ENCODE assay signal across 8 cellular contexts in genomic region chr19:18479964-18480723, GRCh38. TPM values are rescaled to one million over a fixed set of nuclear protein-coding genes. Genes with fewer than 3 reads are reported as not detected.
DNase-seq lines count a peak whose midpoint lies in the region; ATAC-seq and TF ChIP-seq lines count a peak whose summit lies in the region.

No MANE protein-coding gene starts in this region.

- peaks cover 0 to 3% of the 10 kb centered on the region in 2 donors for H3K36me3 ChIP-seq in stomach smooth muscle (ENCODE audit: control insufficient read depth in 2 of 2, insufficient read depth in 2 of 2, low read length in 2 of 2)

- H4K5ac ChIP-seq in H9 (ENCODE audit: insufficient read length, low read depth, low read length), result no peak overlapping the region

- H2BK120ac ChIP-seq in H9 (ENCODE audit: low read depth, low read length, poor library complexity, severe bottlenecking), result no peak overlapping the region

- H3K4ac ChIP-seq in H9 (ENCODE audit: low read depth, low read length), result no peak overlapping the region

- H3K27ac ChIP-seq in stomach smooth muscle (ENCODE audit: low read length) (peak overlapping the region; percentile 62), H9 (ENCODE audit: insufficient read length, low read depth, low read length) (no peak overlapping the region)

- no peak overlapping the region for H2BK12ac ChIP-seq in H9 (ENCODE audit: insufficient read length, low read depth, low read length)

- H3K9me3 ChIP-seq in stomach smooth muscle (ENCODE audit: control insufficient read depth in 2 of 2, low read length in 2 of 2) (no peaks in the 10 kb centered on the region), H9 (ENCODE audit: control insufficient read depth, low read depth, low read length) (no peaks in the 10 kb centered on the region)

- no peaks in the 10 kb centered on the region for H4K20me1 ChIP-seq in H9 (ENCODE audit: control insufficient read depth, insufficient read depth, insufficient read length)

- H4K91ac ChIP-seq in H9 (ENCODE audit: insufficient read length, low read depth, low read length), result no peak overlapping the region

- H3K27me3 ChIP-seq in stomach smooth muscle (ENCODE audit: control insufficient read depth in 1 of 2, insufficient read depth in 2 of 2, low read length in 2 of 2) (no peaks in the 10 kb centered on the region), H9 (ENCODE audit: insufficient read depth, low read length) (no peaks in the 10 kb centered on the region)

- peak overlapping the region; percentile 86 for H3K27ac Mint-ChIP-seq in activated CD8-positive, alpha-beta memory T cell treated with anti-CD3 and anti-CD28 coated beads, Interleukin-2, amount 10 ng/mL, durations not matched to agents 7 days and 5 days
- peak overlapping the region; percentile 67 for H3K27ac Mint-ChIP-seq in activated naive CD8-positive, alpha-beta T cell treated with anti-CD3 and anti-CD28 coated beads, Interleukin-2, amount 10 ng/mL, durations not matched to agents 7 days and 5 days
- H3K27ac Mint-ChIP-seq in H9, result peak overlapping the region in 1 of 3 experiments; percentile 83; a peak in 3 of 7 replicates

- H3K56ac ChIP-seq in H9 (ENCODE audit: insufficient read length, low read depth, low read length), result no peak overlapping the region

- H3K18ac ChIP-seq in H9 (ENCODE audit: insufficient read length, low read depth, low read length), result no peak overlapping the region

- H3K9ac ChIP-seq in stomach smooth muscle (ENCODE audit: low read length in 2 of 2) (peak overlapping the region; percentile 21 to 23), H9 (ENCODE audit: extremely low read depth, insufficient read length, low read length) (no peak overlapping the region)

- no peak overlapping the region for H2AK5ac ChIP-seq in H9 (ENCODE audit: insufficient read length, low read length)

- CTCF ChIA-PET in activated CD8-positive, alpha-beta memory T cell treated with anti-CD3 and anti-CD28 coated beads, Interleukin-2, amount 10 ng/mL, durations not matched to agents 7 days and 5 days (lab: Charles Lee), result interaction anchor here (1.2 to 3.3 kb wide), 4 partner anchors 11 to 29 kb away, joined by 4 to 17 read pairs (median 6); no protein-coding TSS in a partner anchor

- H3T11ph ChIP-seq in H9 (ENCODE audit: low read length), result no peak overlapping the region

- H3K4me2 ChIP-seq in H9 (ENCODE audit: insufficient read depth, insufficient read length, low read length), result no peak overlapping the region

- H3K27me3 Mint-ChIP-seq in activated CD8-positive, alpha-beta memory T cell treated with anti-CD3 and anti-CD28 coated beads, Interleukin-2, amount 10 ng/mL, durations not matched to agents 7 days and 5 days, result no peaks in the 10 kb centered on the region
- no peaks in the 10 kb centered on the region for H3K27me3 Mint-ChIP-seq in activated naive CD8-positive, alpha-beta T cell treated with anti-CD3 and anti-CD28 coated beads, Interleukin-2, amount 10 ng/mL, durations not matched to agents 7 days and 5 days
- H3K27me3 Mint-ChIP-seq in H9 (ENCODE audit: low read depth), result no peaks in the 10 kb centered on the region

- no peak for TF ChIP-seq CTCF in H9 (conservative IDR thresholded peaks at IDR 0.05)

- no peak overlapping the region for H2BK5ac ChIP-seq in H9 (ENCODE audit: insufficient read length, low read length)

- no peak overlapping the region for H4K8ac ChIP-seq in H9 (replicated peaks; ENCODE audit: insufficient read length, low read depth, low read length)

- no peaks in the 10 kb centered on the region for H3K36me3 Mint-ChIP-seq in activated CD8-positive, alpha-beta memory T cell treated with anti-CD3 and anti-CD28 coated beads, Interleukin-2, amount 10 ng/mL, durations not matched to agents 7 days and 5 days
- H3K36me3 Mint-ChIP-seq in activated naive CD8-positive, alpha-beta T cell treated with anti-CD3 and anti-CD28 coated beads, Interleukin-2, amount 10 ng/mL, durations not matched to agents 7 days and 5 days, result no peaks in the 10 kb centered on the region
- H3K36me3 Mint-ChIP-seq in H9 (ENCODE audit: insufficient read depth in 1 of 3, low read depth in 3 of 3), result peaks cover under 1 to 3% (median 2%) of the 10 kb centered on the region in 3 experiments; a peak in 2 of 7 replicates

- POLR2A ChIA-PET in activated naive CD8-positive, alpha-beta T cell treated with anti-CD3 and anti-CD28 coated beads, Interleukin-2, amount 10 ng/mL, durations not matched to agents 7 days and 5 days (lab: Charles Lee), result interaction anchor here (0.9 kb wide), 1 partner anchor 63 kb away, joined by 3 read pairs; no protein-coding TSS in a partner anchor

- H3K23me2 ChIP-seq in H9 (ENCODE audit: insufficient read length, low read depth, low read length, poor library complexity, severe bottlenecking), result no peaks in the 10 kb centered on the region

- no peak overlapping the region for H2BK20ac ChIP-seq in H9 (ENCODE audit: low read depth, low read length, poor library complexity, severe bottlenecking)

- no CpG with 5 or more reads among the region's 16 CpGs for WGBS in H9 (ENCODE audit: extremely low coverage, insufficient read length, low lambda C conversion rate)

- H3K4me1 Mint-ChIP-seq in activated CD8-positive, alpha-beta memory T cell treated with anti-CD3 and anti-CD28 coated beads, Interleukin-2, amount 10 ng/mL, durations not matched to agents 7 days and 5 days, result peaks cover 89% of the 10 kb centered on the region
- peaks cover 58% of the 10 kb centered on the region for H3K4me1 Mint-ChIP-seq in activated naive CD8-positive, alpha-beta T cell treated with anti-CD3 and anti-CD28 coated beads, Interleukin-2, amount 10 ng/mL, durations not matched to agents 7 days and 5 days
- peaks cover 23 to 32% of the 10 kb centered on the region in 2 experiments for H3K4me1 Mint-ChIP-seq in H9

- DNase-seq in activated CD8-positive, alpha-beta memory T cell treated with anti-CD3 and anti-CD28 coated beads, Interleukin-2, amount 10 ng/mL, durations not matched to agents 7 days and 5 days, result no peak
- no peak for DNase-seq in activated CD8-positive, alpha-beta memory T cell treated with anti-CD3 and anti-CD28 coated beads, Interleukin-2, amount 50 U/mL, for 4 hours
- no peak for DNase-seq in activated naive CD8-positive, alpha-beta T cell treated with anti-CD3 and anti-CD28 coated beads, Interleukin-2, amount 10 ng/mL, durations not matched to agents 7 days and 5 days
- DNase-seq in hepatic stellate cell (ENCODE audit: low spot score) (peak; percentile 82), H9 (no peak)

- no peak for ATAC-seq in activated CD8-positive, alpha-beta memory T cell treated with anti-CD3 and anti-CD28 coated beads, Interleukin-2, amount 10 ng/mL, durations not matched to agents 7 days and 5 days
- ATAC-seq in activated naive CD8-positive, alpha-beta T cell treated with anti-CD3 and anti-CD28 coated beads, Interleukin-2, amount 10 ng/mL, durations not matched to agents 7 days and 5 days (ENCODE audit: low read depth), result no peak
- ATAC-seq in GM18909 (IDR thresholded peaks at IDR 0.05; ENCODE audit: poor library complexity, unreplicated experiment), result no peak
- ATAC-seq in GM18520 (IDR thresholded peaks at IDR 0.05; ENCODE audit: unreplicated experiment), result no peak

- no peak overlapping the region for H3K23ac ChIP-seq in H9 (ENCODE audit: insufficient read length, low read depth, low read length)

- H3K14ac ChIP-seq in H9 (ENCODE audit: insufficient read depth, low read length), result no peak overlapping the region

- H3K4me3 Mint-ChIP-seq in activated CD8-positive, alpha-beta memory T cell treated with anti-CD3 and anti-CD28 coated beads, Interleukin-2, amount 10 ng/mL, durations not matched to agents 7 days and 5 days, result no peak overlapping the region
- peak overlapping the region; percentile 11 for H3K4me3 Mint-ChIP-seq in activated naive CD8-positive, alpha-beta T cell treated with anti-CD3 and anti-CD28 coated beads, Interleukin-2, amount 10 ng/mL, durations not matched to agents 7 days and 5 days
- H3K4me3 Mint-ChIP-seq in H9, result no peak overlapping the region; a peak in 1 of 5 replicates

- H2BK15ac ChIP-seq in H9 (ENCODE audit: low read depth, low read length), result no peak overlapping the region

- H3K79me2 ChIP-seq in H9 (ENCODE audit: insufficient read depth, low read length), result no peaks in the 10 kb centered on the region; the same call in 1 of the 2 replicates

- no peaks in the 10 kb centered on the region for H3K79me1 ChIP-seq in H9 (ENCODE audit: insufficient read depth, low read depth, low read length, poor library complexity, severe bottlenecking)

- peak overlapping the region in 1 of 2 donors; percentile 40 for H3K4me3 ChIP-seq in stomach smooth muscle (ENCODE audit: low read length in 2 of 2)

- H3K4me1 ChIP-seq in stomach smooth muscle (ENCODE audit: control insufficient read depth, insufficient read depth, low read length) (peaks cover 46% of the 10 kb centered on the region), H9 (ENCODE audit: insufficient read depth, low read length) (no peaks in the 10 kb centered on the region; the same call in 1 of the 2 replicates)

- no peak overlapping the region for H2AFZ ChIP-seq in H9 (ENCODE audit: low read length)

- H3K9me3 Mint-ChIP-seq in activated CD8-positive, alpha-beta memory T cell treated with anti-CD3 and anti-CD28 coated beads, Interleukin-2, amount 10 ng/mL, durations not matched to agents 7 days and 5 days (ENCODE audit: low read depth), result no peaks in the 10 kb centered on the region
- H3K9me3 Mint-ChIP-seq in activated naive CD8-positive, alpha-beta T cell treated with anti-CD3 and anti-CD28 coated beads, Interleukin-2, amount 10 ng/mL, durations not matched to agents 7 days and 5 days, result no peaks in the 10 kb centered on the region
- H3K9me3 Mint-ChIP-seq in H9, result no peaks in the 10 kb centered on the region; a peak in 1 of 5 replicates

RNA-seq across cellular contexts. Expression of gene ELL, which starts 41.7 kb away (rescaled TPM):
- 10 to 100 TPM; 22.9 to 33.7 TPM for total RNA-seq in activated CD8-positive, alpha-beta memory T cell treated with anti-CD3 and anti-CD28 coated beads, Interleukin-2, amount 10 ng/mL, durations not matched to agents 7 days and 5 days
- total RNA-seq in activated naive CD8-positive, alpha-beta T cell treated with anti-CD3 and anti-CD28 coated beads, Interleukin-2, amount 10 ng/mL, durations not matched to agents 7 days and 5 days, result 10 to 100 TPM; 28.5 to 31.2 TPM
- total RNA-seq in H9 (2021), result 15.5 and 17.0 TPM in 2 replicates

RNA-seq across cellular contexts. Expression of gene ISYNA1, which starts 42.2 kb away (rescaled TPM):
- 10 to 100 TPM; 29.6 to 30.0 TPM for total RNA-seq in activated CD8-positive, alpha-beta memory T cell treated with anti-CD3 and anti-CD28 coated beads, Interleukin-2, amount 10 ng/mL, durations not matched to agents 7 days and 5 days
- 10 to 100 TPM; 39.6 to 43.4 TPM for total RNA-seq in activated naive CD8-positive, alpha-beta T cell treated with anti-CD3 and anti-CD28 coated beads, Interleukin-2, amount 10 ng/mL, durations not matched to agents 7 days and 5 days
- 241 and 255 TPM in 2 replicates for total RNA-seq in H9 (2021)
